ENCODE assay signal across 1 cellular context in the genomic region with DNA sequence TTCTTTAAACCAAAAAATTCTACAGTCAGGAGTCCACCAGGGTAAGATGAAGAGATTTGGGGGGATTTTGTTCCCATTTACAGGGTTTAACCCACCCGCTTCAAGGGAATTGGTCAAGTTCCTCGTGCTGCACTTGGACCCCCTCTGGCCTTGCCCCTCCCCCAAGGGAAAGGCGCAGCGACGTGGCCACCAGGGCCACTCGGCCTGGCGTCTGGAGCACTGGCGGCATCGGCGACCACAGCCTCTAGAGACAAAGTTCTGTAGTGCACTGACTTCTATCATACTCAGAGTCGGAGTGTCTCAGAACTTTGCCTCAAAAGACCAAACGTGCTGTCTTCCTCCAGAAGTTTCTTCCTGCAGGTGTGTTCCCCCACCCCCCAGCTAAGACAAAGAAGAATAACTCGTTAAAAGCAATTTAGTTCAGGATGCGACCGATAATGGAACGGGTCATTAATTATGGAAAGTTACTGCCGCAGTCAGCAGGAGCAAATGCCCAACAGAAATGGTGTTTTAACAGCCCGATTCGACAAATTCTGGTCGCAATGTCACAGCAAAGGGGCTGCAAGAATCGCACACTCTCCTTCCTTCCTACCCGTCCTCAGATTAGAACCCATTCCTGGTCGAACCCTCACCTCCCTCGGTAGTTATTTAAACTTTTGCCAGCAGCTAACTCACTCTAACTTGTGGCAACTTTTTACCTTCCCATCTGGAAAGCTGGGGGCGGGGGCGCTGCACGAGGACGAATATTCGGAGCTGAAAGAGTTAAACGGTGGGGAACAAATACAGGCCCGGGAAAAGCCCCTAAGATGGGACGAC.
TF ChIP-seq lines count a peak whose summit lies in the region.

No MANE protein-coding gene starts in this region.

TF ChIP-seq in K562, 482 proteins besides CTCF, POLR2A, EP300 and RAD21 (continued from another document):
- TF ChIP-seq, protein P1, sequence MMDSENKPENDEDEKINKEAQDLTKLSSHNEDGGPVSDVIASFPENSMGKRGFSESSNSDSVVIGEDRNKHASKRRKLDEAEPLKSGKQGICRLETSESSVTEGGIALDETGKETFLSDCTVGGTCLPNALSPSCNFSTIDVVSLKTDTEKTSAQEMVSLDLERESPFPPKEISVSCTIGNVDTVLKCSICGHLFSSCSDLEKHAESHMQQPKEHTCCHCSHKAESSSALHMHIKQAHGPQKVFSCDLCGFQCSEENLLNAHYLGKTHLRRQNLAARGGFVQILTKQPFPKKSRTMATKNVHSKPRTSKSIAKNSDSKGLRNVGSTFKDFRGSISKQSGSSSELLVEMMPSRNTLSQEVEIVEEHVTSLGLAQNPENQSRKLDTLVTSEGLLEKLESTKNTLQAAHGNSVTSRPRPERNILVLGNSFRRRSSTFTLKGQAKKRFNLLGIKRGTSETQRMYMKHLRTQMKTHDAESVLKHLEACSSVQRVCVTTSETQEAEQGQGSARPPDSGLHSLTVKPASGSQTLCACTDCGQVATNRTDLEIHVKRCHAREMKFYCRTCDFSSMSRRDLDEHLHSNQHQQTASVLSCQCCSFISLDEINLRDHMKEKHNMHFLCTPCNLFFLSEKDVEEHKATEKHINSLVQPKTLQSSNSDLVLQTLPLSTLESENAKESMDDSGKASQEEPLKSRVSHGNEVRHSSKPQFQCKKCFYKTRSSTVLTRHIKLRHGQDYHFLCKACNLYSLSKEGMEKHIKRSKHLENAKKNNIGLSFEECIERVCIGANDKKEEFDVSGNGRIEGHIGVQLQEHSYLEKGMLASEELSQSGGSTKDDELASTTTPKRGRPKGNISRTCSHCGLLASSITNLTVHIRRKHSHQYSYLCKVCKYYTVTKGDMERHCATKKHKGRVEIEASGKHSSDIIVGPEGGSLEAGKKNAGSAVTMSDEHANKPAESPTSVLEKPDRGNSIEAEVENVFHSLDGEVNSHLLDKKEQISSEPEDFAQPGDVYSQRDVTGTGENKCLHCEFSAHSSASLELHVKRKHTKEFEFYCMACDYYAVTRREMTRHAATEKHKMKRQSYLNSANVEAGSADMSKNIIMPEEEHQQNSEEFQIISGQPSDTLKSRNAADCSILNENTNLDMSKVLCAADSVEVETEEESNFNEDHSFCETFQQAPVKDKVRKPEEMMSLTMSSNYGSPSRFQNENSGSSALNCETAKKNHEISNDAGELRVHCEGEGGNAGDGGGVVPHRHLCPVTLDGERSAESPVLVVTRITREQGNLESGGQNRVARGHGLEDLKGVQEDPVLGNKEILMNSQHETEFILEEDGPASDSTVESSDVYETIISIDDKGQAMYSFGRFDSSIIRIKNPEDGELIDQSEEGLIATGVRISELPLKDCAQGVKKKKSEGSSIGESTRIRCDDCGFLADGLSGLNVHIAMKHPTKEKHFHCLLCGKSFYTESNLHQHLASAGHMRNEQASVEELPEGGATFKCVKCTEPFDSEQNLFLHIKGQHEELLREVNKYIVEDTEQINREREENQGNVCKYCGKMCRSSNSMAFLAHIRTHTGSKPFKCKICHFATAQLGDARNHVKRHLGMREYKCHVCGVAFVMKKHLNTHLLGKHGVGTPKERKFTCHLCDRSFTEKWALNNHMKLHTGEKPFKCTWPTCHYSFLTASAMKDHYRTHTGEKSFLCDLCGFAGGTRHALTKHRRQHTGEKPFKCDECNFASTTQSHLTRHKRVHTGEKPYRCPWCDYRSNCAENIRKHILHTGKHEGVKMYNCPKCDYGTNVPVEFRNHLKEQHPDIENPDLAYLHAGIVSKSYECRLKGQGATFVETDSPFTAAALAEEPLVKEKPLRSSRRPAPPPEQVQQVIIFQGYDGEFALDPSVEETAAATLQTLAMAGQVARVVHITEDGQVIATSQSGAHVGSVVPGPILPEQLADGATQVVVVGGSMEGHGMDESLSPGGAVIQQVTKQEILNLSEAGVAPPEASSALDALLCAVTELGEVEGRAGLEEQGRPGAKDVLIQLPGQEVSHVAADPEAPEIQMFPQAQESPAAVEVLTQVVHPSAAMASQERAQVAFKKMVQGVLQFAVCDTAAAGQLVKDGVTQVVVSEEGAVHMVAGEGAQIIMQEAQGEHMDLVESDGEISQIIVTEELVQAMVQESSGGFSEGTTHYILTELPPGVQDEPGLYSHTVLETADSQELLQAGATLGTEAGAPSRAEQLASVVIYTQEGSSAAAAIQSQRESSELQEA (IDR thresholded peaks at IDR 0.05; ENCODE audit: low read depth), result no peak
- TF ChIP-seq GATAD2B (IDR thresholded peaks at IDR 0.05; ENCODE audit: borderline replicate concordance), result peak; percentile 19; the same call in 1 of the 2 replicates
